In genomic region chr10:100912609-100913469, GRCh38 we compare ENCODE assay signal across 8 cellular contexts. TPM values are rescaled to one million over a fixed set of nuclear protein-coding genes. Genes with fewer than 3 reads are reported as not detected.
DNase-seq lines count a peak whose midpoint lies in the region; ATAC-seq lines count a peak whose summit lies in the region.

A gene with protein sequence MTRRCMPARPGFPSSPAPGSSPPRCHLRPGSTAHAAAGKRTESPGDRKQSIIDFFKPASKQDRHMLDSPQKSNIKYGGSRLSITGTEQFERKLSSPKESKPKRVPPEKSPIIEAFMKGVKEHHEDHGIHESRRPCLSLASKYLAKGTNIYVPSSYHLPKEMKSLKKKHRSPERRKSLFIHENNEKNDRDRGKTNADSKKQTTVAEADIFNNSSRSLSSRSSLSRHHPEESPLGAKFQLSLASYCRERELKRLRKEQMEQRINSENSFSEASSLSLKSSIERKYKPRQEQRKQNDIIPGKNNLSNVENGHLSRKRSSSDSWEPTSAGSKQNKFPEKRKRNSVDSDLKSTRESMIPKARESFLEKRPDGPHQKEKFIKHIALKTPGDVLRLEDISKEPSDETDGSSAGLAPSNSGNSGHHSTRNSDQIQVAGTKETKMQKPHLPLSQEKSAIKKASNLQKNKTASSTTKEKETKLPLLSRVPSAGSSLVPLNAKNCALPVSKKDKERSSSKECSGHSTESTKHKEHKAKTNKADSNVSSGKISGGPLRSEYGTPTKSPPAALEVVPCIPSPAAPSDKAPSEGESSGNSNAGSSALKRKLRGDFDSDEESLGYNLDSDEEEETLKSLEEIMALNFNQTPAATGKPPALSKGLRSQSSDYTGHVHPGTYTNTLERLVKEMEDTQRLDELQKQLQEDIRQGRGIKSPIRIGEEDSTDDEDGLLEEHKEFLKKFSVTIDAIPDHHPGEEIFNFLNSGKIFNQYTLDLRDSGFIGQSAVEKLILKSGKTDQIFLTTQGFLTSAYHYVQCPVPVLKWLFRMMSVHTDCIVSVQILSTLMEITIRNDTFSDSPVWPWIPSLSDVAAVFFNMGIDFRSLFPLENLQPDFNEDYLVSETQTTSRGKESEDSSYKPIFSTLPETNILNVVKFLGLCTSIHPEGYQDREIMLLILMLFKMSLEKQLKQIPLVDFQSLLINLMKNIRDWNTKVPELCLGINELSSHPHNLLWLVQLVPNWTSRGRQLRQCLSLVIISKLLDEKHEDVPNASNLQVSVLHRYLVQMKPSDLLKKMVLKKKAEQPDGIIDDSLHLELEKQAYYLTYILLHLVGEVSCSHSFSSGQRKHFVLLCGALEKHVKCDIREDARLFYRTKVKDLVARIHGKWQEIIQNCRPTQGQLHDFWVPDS (plus strand): TSS chr10:100912963. CDS start chr10:100913111, 148 bp downstream.

- H3K27me3 Mint-ChIP-seq in activated CD8-positive, alpha-beta memory T cell treated with anti-CD3 and anti-CD28 coated beads, Interleukin-2, amount 10 ng/mL, durations not matched to agents 7 days and 5 days, result peaks cover 3% of the 10 kb centered on the region

- H3K9me3 ChIP-seq in NT2/D1 (ENCODE audit: insufficient read depth, low read length), result no peaks in the 10 kb centered on the region
- no peaks in the 10 kb centered on the region for H3K9me3 ChIP-seq in endocrine pancreas (ENCODE audit: control insufficient read depth, low read length)
- no peaks in the 10 kb centered on the region for H3K9me3 ChIP-seq in mesenchymal stem cell (ENCODE audit: control insufficient read depth, low read length)

- no peak within 1 kb of the TSS for H2AK5ac ChIP-seq in mesenchymal stem cell (ENCODE audit: low read length, severe bottlenecking)

- no peaks in the 10 kb centered on the region for H3K9me3 Mint-ChIP-seq in activated CD8-positive, alpha-beta memory T cell treated with anti-CD3 and anti-CD28 coated beads, Interleukin-2, amount 10 ng/mL, durations not matched to agents 7 days and 5 days (ENCODE audit: low read depth)

- peak within 1 kb of the TSS; percentile 85 for H2BK5ac ChIP-seq in mesenchymal stem cell (ENCODE audit: low read depth, low read length, poor library complexity, severe bottlenecking)

- peak within 1 kb of the TSS; percentile 98 for H4K8ac ChIP-seq in mesenchymal stem cell (ENCODE audit: low read length)

- DNase-seq in COR-L47 (lab: John Stamatoyannopoulos, UW) (peak; percentile 88), HUDEP-2 (lab: John Stamatoyannopoulos, UW; ENCODE audit: unreplicated experiment in 76 of 76) (peak; percentile 35 to 98 (median 95)), NT2/D1 (ENCODE audit: low read depth, low spot score) (peak; percentile 92), mesenchymal stem cell (peak; percentile 99)
- peak; percentile 98 for DNase-seq in activated CD8-positive, alpha-beta memory T cell treated with anti-CD3 and anti-CD28 coated beads, Interleukin-2, amount 10 ng/mL, durations not matched to agents 7 days and 5 days
- DNase-seq in stimulated activated CD8-positive, alpha-beta memory T cell treated with anti-CD3 and anti-CD28 coated beads, Interleukin-12 subunit alpha, Interleukin-12 subunit beta, amount 100 ng/mL, for 4 hours (ENCODE audit: low read depth), result peak; percentile 88

- peak within 1 kb of the TSS; percentile 87 for H2BK15ac ChIP-seq in mesenchymal stem cell (ENCODE audit: low read depth, poor library complexity, severe bottlenecking)

- under 1% methylated on average over 51 of the region's 71 CpGs for WGBS in mesenchymal stem cell

- peaks cover 26% of the 10 kb centered on the region for H3K36me3 Mint-ChIP-seq in activated CD8-positive, alpha-beta memory T cell treated with anti-CD3 and anti-CD28 coated beads, Interleukin-2, amount 10 ng/mL, durations not matched to agents 7 days and 5 days

- H3K27me3 ChIP-seq in NT2/D1 (ENCODE audit: insufficient read depth, insufficient read length) (no peaks in the 10 kb centered on the region), endocrine pancreas (ENCODE audit: control insufficient read depth, insufficient read depth, low read length) (no peaks in the 10 kb centered on the region), mesenchymal stem cell (ENCODE audit: control insufficient read depth in 1 of 2, insufficient read depth in 1 of 2, low read length in 2 of 2) (no peaks in the 10 kb centered on the region)

- H3K36me3 ChIP-seq in NT2/D1 (ENCODE audit: insufficient read depth, insufficient read length, low read length), result peaks cover 16% of the 10 kb centered on the region
- no peaks in the 10 kb centered on the region for H3K36me3 ChIP-seq in endocrine pancreas (ENCODE audit: control insufficient read depth, insufficient read depth, low read length)
- H3K36me3 ChIP-seq in mesenchymal stem cell (ENCODE audit: control insufficient read depth in 1 of 2, insufficient read depth in 2 of 2, low read depth in 1 of 2, low read length in 2 of 2), result peaks cover 8 to 25% of the 10 kb centered on the region in 2 experiments

- peak within 1 kb of the TSS; percentile 91 for H3K27ac ChIP-seq in mesenchymal stem cell (ENCODE audit: low read length, poor library complexity, severe bottlenecking)

- H3K4ac ChIP-seq in mesenchymal stem cell (ENCODE audit: low read depth in 1 of 2, low read length in 2 of 2), result peak within 1 kb of the TSS; percentile 96 to 97

- H3K14ac ChIP-seq in mesenchymal stem cell (ENCODE audit: low read length in 2 of 2), result peak within 1 kb of the TSS in 1 of 2 experiments; percentile 99

- H2BK120ac ChIP-seq in mesenchymal stem cell (ENCODE audit: low read depth, low read length), result peak within 1 kb of the TSS; percentile 37

- H2AFZ ChIP-seq in mesenchymal stem cell (ENCODE audit: low read depth, low read length), result peak within 1 kb of the TSS; percentile 77

- H3K27ac Mint-ChIP-seq in activated CD8-positive, alpha-beta memory T cell treated with anti-CD3 and anti-CD28 coated beads, Interleukin-2, amount 10 ng/mL, durations not matched to agents 7 days and 5 days, result peak within 1 kb of the TSS; percentile 98

- H3K4me2 ChIP-seq in mesenchymal stem cell (ENCODE audit: low read length, poor library complexity, severe bottlenecking), result peak within 1 kb of the TSS; percentile 94

- H3K4me1 Mint-ChIP-seq in activated CD8-positive, alpha-beta memory T cell treated with anti-CD3 and anti-CD28 coated beads, Interleukin-2, amount 10 ng/mL, durations not matched to agents 7 days and 5 days, result peaks cover 54% of the 10 kb centered on the region

- peak within 1 kb of the TSS; percentile 28 to 97 for H2BK12ac ChIP-seq in mesenchymal stem cell (ENCODE audit: low read length in 2 of 2)

- peak; percentile 95 for ATAC-seq in GM21381 (IDR thresholded peaks at IDR 0.05; ENCODE audit: unreplicated experiment)
- peak; percentile 95 for ATAC-seq in activated CD8-positive, alpha-beta memory T cell treated with anti-CD3 and anti-CD28 coated beads, Interleukin-2, amount 10 ng/mL, durations not matched to agents 7 days and 5 days

- H3K79me1 ChIP-seq in mesenchymal stem cell (replicated peaks; ENCODE audit: low read length, poor library complexity, severe bottlenecking), result peaks cover 2% of the 10 kb centered on the region

- H3K4me1 ChIP-seq in NT2/D1 (ENCODE audit: insufficient read depth, insufficient read length) (no peaks in the 10 kb centered on the region), endocrine pancreas (ENCODE audit: control insufficient read depth, insufficient read depth, low read length) (peaks cover 18% of the 10 kb centered on the region), mesenchymal stem cell (ENCODE audit: control insufficient read depth, insufficient read depth, low read depth, low read length) (no peaks in the 10 kb centered on the region)

- H3K23ac ChIP-seq in mesenchymal stem cell (ENCODE audit: low read length in 2 of 2), result peak within 1 kb of the TSS in 1 of 2 experiments; percentile 89

- peak within 1 kb of the TSS; percentile 97 for H3K4me3 ChIP-seq in NT2/D1 (ENCODE audit: insufficient read length, low read depth)
- peak within 1 kb of the TSS; percentile 96 for H3K4me3 ChIP-seq in endocrine pancreas (ENCODE audit: control insufficient read depth, insufficient read depth, low read length)
- H3K4me3 ChIP-seq in mesenchymal stem cell (ENCODE audit: insufficient read depth in 1 of 2, low read depth in 1 of 2, low read length in 2 of 2), result peak within 1 kb of the TSS; percentile 93 to 96

- CTCF ChIA-PET in activated CD8-positive, alpha-beta memory T cell treated with anti-CD3 and anti-CD28 coated beads, Interleukin-2, amount 10 ng/mL, durations not matched to agents 7 days and 5 days (lab: Charles Lee), result interaction anchor here (0.7 to 3.4 kb wide), 6 partner anchors 24 to 403 kb away, joined by 3 to 15 read pairs (median 3); partner anchors contain the start of genes PDZD7 and SFXN3

- H3K9ac ChIP-seq in NT2/D1 (ENCODE audit: insufficient read length, low read depth) (peak within 1 kb of the TSS; percentile 96), endocrine pancreas (ENCODE audit: control insufficient read depth, insufficient read depth, low read length) (peak within 1 kb of the TSS; percentile 89), mesenchymal stem cell (ENCODE audit: low read length) (peak within 1 kb of the TSS; percentile 95)

- H3K4me3 Mint-ChIP-seq in activated CD8-positive, alpha-beta memory T cell treated with anti-CD3 and anti-CD28 coated beads, Interleukin-2, amount 10 ng/mL, durations not matched to agents 7 days and 5 days, result peak within 1 kb of the TSS; percentile 99

- peak within 1 kb of the TSS; percentile 99 for H4K91ac ChIP-seq in mesenchymal stem cell (ENCODE audit: low read length)

- H3K18ac ChIP-seq in mesenchymal stem cell (ENCODE audit: low read depth in 1 of 2, low read length in 2 of 2), result peak within 1 kb of the TSS; percentile 95 to 98

RNA-seq across cellular contexts. Expression of the gene that starts here (rescaled TPM):
- total RNA-seq in activated CD8-positive, alpha-beta memory T cell treated with anti-CD3 and anti-CD28 coated beads, Interleukin-2, amount 10 ng/mL, durations not matched to agents 7 days and 5 days, result 10 to 100 TPM; 41.4 to 53.0 TPM
- polyA plus RNA-seq in mesenchymal stem cell (2013, experiment 1 of 2), result 18.2 TPM
- polyA plus RNA-seq in mesenchymal stem cell (2013, experiment 2 of 2), result 18.0 TPM

Comparison
In these comparisons a context has a peak if more than half of its experiments do, and no peak if none do; other contexts are left out.
1. Peak in every context shown above with its lines: DNase-seq, ATAC-seq, H3K4me3 ChIP-seq and H3K27ac ChIP-seq.